28 cellular contexts compared by ENCODE assay signal in genomic region chr19:34575206-34575605, GRCh38.
"Had no signal": no experiment of that assay in that cellular context is flagged by ENCODE, and none has a peak within 500 bp of the region (broad histone marks: within the 10 kb centered on the region; RNA-seq: fewer than 3 reads in every experiment).

No MANE protein-coding gene starts in this region.

- H3K27ac ChIP-seq: heart right ventricle, hepatocyte, left ventricle myocardium inferior, pancreas, prostate gland, skin epidermis, stomach, testis, thyroid gland, transverse colon, upper lobe of left lung had no signal

- ATAC-seq: natural killer cell; pancreas; right cardiac atrium; sciatic nerve; stimulated activated naive B cell treated with anti-CD40 and anti-IgM and Interleukin-4, amounts not matched to agents 10 μg/mL and 1 μg/mL and 100 μg/mL, for 72 hours; stimulated activated naive CD8-positive, alpha-beta T cell treated with anti-CD3 and anti-CD28 coated beads, Interleukin-15, Interleukin-2, amounts not matched to agents 100 U/mL and 50 U/mL, for 24 hours had no signal

- H3K79me2 ChIP-seq: hepatocyte had no signal

- H3K9me3 ChIP-seq: pancreas, prostate gland, testis, thyroid gland had no signal

- H3K4me1 ChIP-seq: heart right ventricle, pancreas, prostate gland, testis, thyroid gland, transverse colon had no signal

- H2AFZ ChIP-seq: hepatocyte had no signal

- H3K27me3 ChIP-seq: pancreas, testis, thyroid gland, transverse colon, upper lobe of left lung had no signal

- H3K4me3 ChIP-seq: heart right ventricle, hepatocyte, left ventricle myocardium inferior, lung, pancreas, prostate gland, skin epidermis, stomach, testis, thyroid gland, transverse colon, upper lobe of left lung had no signal

- DNase-seq: heart right ventricle; islet precursor cell; left ventricle myocardium inferior; naive B cell; natural killer cell; nephron progenitor cell; nucleus accumbens; retina; right cardiac atrium; stimulated activated CD4-positive, alpha-beta T cell treated with anti-CD3 and anti-CD28 coated beads, Interleukin-12 subunit alpha, Interleukin-12 subunit beta, amount 100 ng/mL, for 4 hours; stimulated activated CD4-positive, alpha-beta T cell treated with anti-CD3 and anti-CD28 coated beads, Interleukin-15, amount 100 ng/mL, for 24 hours; stimulated activated CD4-positive, alpha-beta T cell treated with anti-CD3 and anti-CD28 coated beads, Interleukin-2, amount 100 ng/mL, for 24 hours; stimulated activated CD4-positive, alpha-beta T cell treated with anti-CD3 and anti-CD28 coated beads, Interleukin-4, amount 100 ng/mL, for 4 hours; stimulated activated CD8-positive, alpha-beta memory T cell treated with anti-CD3 and anti-CD28 coated beads, Interleukin-4, amount 100 ng/mL, for 48 hours; stimulated activated naive B cell treated with anti-CD40 and anti-IgM and Interleukin-4, amounts not matched to agents 10 μg/mL and 1 μg/mL and 100 μg/mL, for 72 hours; stimulated activated naive CD8-positive, alpha-beta T cell treated with anti-CD3 and anti-CD28 coated beads, Interleukin-15, Interleukin-2, amounts not matched to agents 100 U/mL and 50 U/mL, for 24 hours; stomach; testis; thyroid gland; transverse colon; upper lobe of left lung had no signal

- H3K4me3 Mint-ChIP-seq: mesothelial cell of epicardium; natural killer cell; nephron progenitor cell; stimulated activated naive B cell treated with anti-CD40 and anti-IgM and Interleukin-4, amounts not matched to agents 10 μg/mL and 1 μg/mL and 100 μg/mL, for 72 hours had no signal

- H3K4me1 Mint-ChIP-seq: mesothelial cell of epicardium; nephron progenitor cell; stimulated activated naive B cell treated with anti-CD40 and anti-IgM and Interleukin-4, amounts not matched to agents 10 μg/mL and 1 μg/mL and 100 μg/mL, for 72 hours had no signal

- H3K4me2 ChIP-seq: hepatocyte had no signal

- H3K36me3 ChIP-seq: heart right ventricle, left ventricle myocardium inferior, pancreas, prostate gland, stomach, thyroid gland, transverse colon, upper lobe of left lung had no signal

- H3K27ac Mint-ChIP-seq: mesothelial cell of epicardium; natural killer cell; nephron progenitor cell; stimulated activated naive B cell treated with anti-CD40 and anti-IgM and Interleukin-4, amounts not matched to agents 10 μg/mL and 1 μg/mL and 100 μg/mL, for 72 hours had no signal
